Comparison of ENCODE assay signal across 13 cellular contexts in genomic region chr1:41590331-41590730, GRCh38.
DNase-seq lines count a peak whose midpoint lies in the region; ATAC-seq and TF ChIP-seq lines count a peak whose summit lies in the region.
"Had no signal": no experiment of that assay in that cellular context is flagged by ENCODE, and none has a peak within 500 bp of the region (broad histone marks: within the 10 kb centered on the region; RNA-seq: fewer than 3 reads in every experiment).

No MANE protein-coding gene starts in this region.

- no peaks in the 10 kb centered on the region for H3K36me3 ChIP-seq in vagina

- ATAC-seq in left ventricle myocardium superior, result no peak
- ATAC-seq in activated T-helper 17 cell treated with anti-CD3 and anti-CD28 coated beads, Interleukin-2, amount 50 U/mL, for 72 hours (replicated peaks), result no peak
- no peak for ATAC-seq in activated CD8-positive, alpha-beta memory T cell treated with anti-CD3 and anti-CD28 coated beads, Interleukin-2, amount 10 ng/mL, durations not matched to agents 7 days and 5 days
- ATAC-seq: A549, GM23338 had no signal

- peak overlapping the region; percentile 42 for H3K27ac Mint-ChIP-seq in activated T-helper 17 cell treated with anti-CD3 and anti-CD28 coated beads, Interleukin-2, amount 50 U/mL, for 72 hours
- peak overlapping the region; percentile 39 for H3K27ac Mint-ChIP-seq in neural crest cell (ENCODE audit: unreplicated experiment)
- no peak overlapping the region for H3K27ac Mint-ChIP-seq in activated CD8-positive, alpha-beta memory T cell treated with anti-CD3 and anti-CD28 coated beads, Interleukin-2, amount 10 ng/mL, durations not matched to agents 7 days and 5 days
- H3K27ac Mint-ChIP-seq: GM23338, H9 had no signal

- no peaks in the 10 kb centered on the region for H3K4me1 ChIP-seq in vagina
- H3K4me1 ChIP-seq: A549 had no signal

- DNase-seq in cardiac septum (ENCODE audit: low spot score), result peak; percentile 29
- no peak for DNase-seq in left ventricle myocardium superior
- no peak for DNase-seq in neural crest cell (ENCODE audit: low read depth, low spot score)
- DNase-seq in vagina (ENCODE audit: extremely low spot score in 2 of 2), result peak; percentile 58 to 70
- DNase-seq in NCI-H748 treated with DMSO at 0.1 percent for 48 hours (lab: John Stamatoyannopoulos, UW), result no peak
- DNase-seq in NCI-H526 treated with DMSO at 0.1 percent for 48 hours (lab: John Stamatoyannopoulos, UW), result no peak
- no peak for DNase-seq in activated CD8-positive, alpha-beta memory T cell treated with anti-CD3 and anti-CD28 coated beads, Interleukin-2, amount 10 ng/mL, durations not matched to agents 7 days and 5 days
- DNase-seq: DMS53, H9 had no signal

- intact Hi-C loops in cardiac septum (cut with DNase I) (no loop called here), left ventricle myocardium superior (cut with micrococcal nuclease) (no loop called here), vagina (cut with DNase I) (no loop called here)

- H3K4me1 Mint-ChIP-seq in activated T-helper 17 cell treated with anti-CD3 and anti-CD28 coated beads, Interleukin-2, amount 50 U/mL, for 72 hours, result peaks cover 16% of the 10 kb centered on the region
- H3K4me1 Mint-ChIP-seq in neural crest cell, result no peaks in the 10 kb centered on the region
- H3K4me1 Mint-ChIP-seq in activated CD8-positive, alpha-beta memory T cell treated with anti-CD3 and anti-CD28 coated beads, Interleukin-2, amount 10 ng/mL, durations not matched to agents 7 days and 5 days, result no peaks in the 10 kb centered on the region
- H3K4me1 Mint-ChIP-seq: GM23338, H9 had no signal

- peaks cover 79% of the 10 kb centered on the region for H3K36me3 Mint-ChIP-seq in activated T-helper 17 cell treated with anti-CD3 and anti-CD28 coated beads, Interleukin-2, amount 50 U/mL, for 72 hours (ENCODE audit: low read depth)
- no peaks in the 10 kb centered on the region for H3K36me3 Mint-ChIP-seq in neural crest cell (ENCODE audit: low read depth)
- no peaks in the 10 kb centered on the region for H3K36me3 Mint-ChIP-seq in activated CD8-positive, alpha-beta memory T cell treated with anti-CD3 and anti-CD28 coated beads, Interleukin-2, amount 10 ng/mL, durations not matched to agents 7 days and 5 days

- H3K27ac ChIP-seq in vagina, result no peak overlapping the region
- H3K27ac ChIP-seq: A549 had no signal

- no peak overlapping the region for H3K4me3 ChIP-seq in vagina
- H3K4me3 ChIP-seq: A549, GM23338 had no signal

- TF ChIP-seq CTCF in neural crest cell (conservative IDR thresholded peaks at IDR 0.05) (no peak), vagina (IDR thresholded peaks at IDR 0.05) (no peak)

- H3K27me3 Mint-ChIP-seq in activated T-helper 17 cell treated with anti-CD3 and anti-CD28 coated beads, Interleukin-2, amount 50 U/mL, for 72 hours, result no peaks in the 10 kb centered on the region
- no peaks in the 10 kb centered on the region for H3K27me3 Mint-ChIP-seq in neural crest cell (ENCODE audit: low read depth)
- H3K27me3 Mint-ChIP-seq in activated CD8-positive, alpha-beta memory T cell treated with anti-CD3 and anti-CD28 coated beads, Interleukin-2, amount 10 ng/mL, durations not matched to agents 7 days and 5 days, result no peaks in the 10 kb centered on the region
- H3K27me3 Mint-ChIP-seq: IgD-negative memory B cell had no signal

- TF ChIP-seq POLR2A in vagina (IDR thresholded peaks at IDR 0.05), result no peak

- CTCF ChIA-PET in activated CD8-positive, alpha-beta memory T cell treated with anti-CD3 and anti-CD28 coated beads, Interleukin-2, amount 10 ng/mL, durations not matched to agents 7 days and 5 days (lab: Charles Lee), result no interaction called here

- no peak overlapping the region for H3K4me3 Mint-ChIP-seq in activated T-helper 17 cell treated with anti-CD3 and anti-CD28 coated beads, Interleukin-2, amount 50 U/mL, for 72 hours
- no peak overlapping the region for H3K4me3 Mint-ChIP-seq in neural crest cell
- no peak overlapping the region for H3K4me3 Mint-ChIP-seq in activated CD8-positive, alpha-beta memory T cell treated with anti-CD3 and anti-CD28 coated beads, Interleukin-2, amount 10 ng/mL, durations not matched to agents 7 days and 5 days
- H3K4me3 Mint-ChIP-seq: GM23338, H9, IgD-negative memory B cell had no signal

- no peaks in the 10 kb centered on the region for H3K9me3 ChIP-seq in vagina
- H3K9me3 ChIP-seq: A549 had no signal

- no peaks in the 10 kb centered on the region for H3K27me3 ChIP-seq in vagina

- H3K9me3 Mint-ChIP-seq in activated T-helper 17 cell treated with anti-CD3 and anti-CD28 coated beads, Interleukin-2, amount 50 U/mL, for 72 hours, result no peaks in the 10 kb centered on the region
- peaks cover 3% of the 10 kb centered on the region for H3K9me3 Mint-ChIP-seq in neural crest cell
- no peaks in the 10 kb centered on the region for H3K9me3 Mint-ChIP-seq in activated CD8-positive, alpha-beta memory T cell treated with anti-CD3 and anti-CD28 coated beads, Interleukin-2, amount 10 ng/mL, durations not matched to agents 7 days and 5 days (ENCODE audit: low read depth)
- H3K9me3 Mint-ChIP-seq: GM23338, H9 had no signal

Comparison
In these comparisons a context has a peak if more than half of its experiments do, and no peak if none do; other contexts are left out.
1. DNase-seq: peak in cardiac septum (single experiment) and vagina (2 of 2); none in left ventricle myocardium superior (single experiment), neural crest cell (single experiment), NCI-H748 treated with DMSO at 0.1 percent for 48 hours (single experiment), NCI-H526 treated with DMSO at 0.1 percent for 48 hours (single experiment) and activated CD8-positive, alpha-beta memory T cell treated with anti-CD3 and anti-CD28 coated beads, Interleukin-2, amount 10 ng/mL, durations not matched to agents 7 days and 5 days (single experiment).